ENCODE assay signal across 13 cellular contexts in the genomic region with DNA sequence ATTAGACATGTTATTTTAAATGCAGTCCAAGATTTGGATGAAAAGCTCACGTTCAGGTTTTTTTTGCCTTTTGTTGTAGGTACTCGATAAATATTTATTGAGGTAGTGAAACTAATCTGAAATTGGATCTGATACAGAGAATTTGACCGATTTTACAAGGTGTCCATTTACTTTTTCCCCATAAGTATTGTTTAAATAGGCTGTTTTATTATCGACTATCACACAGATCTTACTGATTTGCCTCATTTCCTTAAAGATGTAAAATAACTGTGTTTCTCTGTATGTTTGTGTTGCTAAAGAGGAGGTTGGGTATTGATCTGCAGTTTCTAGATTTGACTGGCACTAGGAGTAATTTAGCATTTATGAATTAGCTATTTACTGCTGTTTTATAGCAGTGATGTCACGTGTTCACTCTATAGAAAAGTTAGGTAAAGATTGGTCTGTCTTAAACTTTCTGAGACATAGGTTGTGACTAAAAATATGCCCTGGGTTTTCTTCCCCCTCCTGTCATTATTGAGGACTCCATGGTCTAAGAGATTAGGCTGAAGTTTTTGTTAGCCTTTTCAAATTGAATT. TPM values are rescaled to one million over a fixed set of nuclear protein-coding genes. Genes with fewer than 3 reads are reported as not detected.
DNase-seq lines count a peak whose midpoint lies in the region; ATAC-seq and TF ChIP-seq lines count a peak whose summit lies in the region.
"Had no signal": no experiment of that assay in that cellular context is flagged by ENCODE, and none has a peak within 500 bp of the region (broad histone marks: within the 10 kb centered on the region; RNA-seq: fewer than 3 reads in every experiment).

No MANE protein-coding gene starts in this region.

- intact Hi-C loops in upper lobe of right lung (cut with DNase I) = no loop called here

- no peaks in the 10 kb centered on the region for H3K27me3 Mint-ChIP-seq in activated naive CD4-positive, alpha-beta T cell treated with anti-CD3 and anti-CD28 coated beads, Interleukin-2, amount 50 U/mL, for 24 hours
- no peaks in the 10 kb centered on the region for H3K27me3 Mint-ChIP-seq in mesothelial cell of epicardium (ENCODE audit: low read depth)

- peaks cover 20% of the 10 kb centered on the region for H3K36me3 Mint-ChIP-seq in activated naive CD4-positive, alpha-beta T cell treated with anti-CD3 and anti-CD28 coated beads, Interleukin-2, amount 50 U/mL, for 24 hours
- H3K36me3 Mint-ChIP-seq in mesothelial cell of epicardium = peaks cover 2% of the 10 kb centered on the region

- TF ChIP-seq CTCF in mesothelial cell of epicardium (IDR thresholded peaks at IDR 0.05; ENCODE audit: unreplicated experiment) (no peak), upper lobe of right lung (IDR thresholded peaks at IDR 0.05) (no peak)

- H3K4me3 Mint-ChIP-seq in activated naive CD4-positive, alpha-beta T cell treated with anti-CD3 and anti-CD28 coated beads, Interleukin-2, amount 50 U/mL, for 24 hours = peak overlapping the region; percentile 90
- peak overlapping the region; percentile 11 for H3K4me3 Mint-ChIP-seq in mesothelial cell of epicardium

- no peak for DNase-seq in activated naive CD4-positive, alpha-beta T cell treated with anti-CD3 and anti-CD28 coated beads, Interleukin-2, amount 50 U/mL, for 16 hours
- DNase-seq in adipocyte (ENCODE audit: low read depth) (no peak), mesothelial cell of epicardium (ENCODE audit: low spot score in 2 of 2, unreplicated experiment in 2 of 2) (no peak), upper lobe of right lung (no peak)
- DNase-seq in activated CD4-positive, CD25-positive, alpha-beta regulatory T cell (lab: John Stamatoyannopoulos, UW) = no peak
- DNase-seq: activated effector memory CD4-positive, alpha-beta T cell treated with Interleukin-2 at 50 U/mL for 16 hours; NCI-H2029 treated with DMSO at 0.1 percent for 48 hours; SW 1271 had no signal

- peaks cover 10% of the 10 kb centered on the region for H3K36me3 ChIP-seq in adipocyte (ENCODE audit: control insufficient read depth, insufficient read depth, low read length, severe bottlenecking)
- no peaks in the 10 kb centered on the region for H3K36me3 ChIP-seq in upper lobe of right lung

- H3K9me3 ChIP-seq in adipocyte (ENCODE audit: control insufficient read depth, low read length) (no peaks in the 10 kb centered on the region), upper lobe of right lung (no peaks in the 10 kb centered on the region)

- no peaks in the 10 kb centered on the region for H3K9me3 Mint-ChIP-seq in activated naive CD4-positive, alpha-beta T cell treated with anti-CD3 and anti-CD28 coated beads, Interleukin-2, amount 50 U/mL, for 24 hours
- H3K9me3 Mint-ChIP-seq in mesothelial cell of epicardium = no peaks in the 10 kb centered on the region

- H3K4me1 ChIP-seq in adipocyte (ENCODE audit: control insufficient read depth, insufficient read depth, low read length) (peaks cover 55% of the 10 kb centered on the region), upper lobe of right lung (peaks cover 72% of the 10 kb centered on the region)

- no peak overlapping the region for H3K9ac ChIP-seq in adipocyte (ENCODE audit: low read length)

- H3K4me3 ChIP-seq in adipocyte (ENCODE audit: low read length) = peak overlapping the region; percentile 96
- H3K4me3 ChIP-seq in upper lobe of right lung = peak overlapping the region; percentile 87
- H3K4me3 ChIP-seq: lung had no signal

- ATAC-seq in upper lobe of right lung = no peak
- ATAC-seq in HG02840 (IDR thresholded peaks at IDR 0.05; ENCODE audit: low FRiP score, unreplicated experiment) = no peak
- no peak for ATAC-seq in HG03175 (IDR thresholded peaks at IDR 0.05; ENCODE audit: unreplicated experiment)

- peaks cover 60% of the 10 kb centered on the region for H3K4me1 Mint-ChIP-seq in activated naive CD4-positive, alpha-beta T cell treated with anti-CD3 and anti-CD28 coated beads, Interleukin-2, amount 50 U/mL, for 24 hours
- H3K4me1 Mint-ChIP-seq in mesothelial cell of epicardium = peaks cover 56% of the 10 kb centered on the region

- H3K27me3 ChIP-seq in adipocyte (replicated peaks; ENCODE audit: control insufficient read depth, insufficient read depth, low read length) (no peaks in the 10 kb centered on the region), upper lobe of right lung (no peaks in the 10 kb centered on the region)

- peak overlapping the region; percentile 89 for H3K27ac Mint-ChIP-seq in activated naive CD4-positive, alpha-beta T cell treated with anti-CD3 and anti-CD28 coated beads, Interleukin-2, amount 50 U/mL, for 24 hours
- peak overlapping the region; percentile 47 for H3K27ac Mint-ChIP-seq in mesothelial cell of epicardium

- no peak overlapping the region for H3K27ac ChIP-seq in upper lobe of right lung
- H3K27ac ChIP-seq: C4-2B had no signal

RNA-seq across cellular contexts. Expression of gene RAP1B, which starts 3.5 kb away (rescaled TPM):
- total RNA-seq in mesothelial cell of epicardium (107 to 114 TPM (median 110 TPM) in 3 replicates), upper lobe of right lung (158 TPM)
